In genomic region chr1:230266456-230266855, GRCh38 we compare ENCODE assay signal across 13 cellular contexts.
DNase-seq lines count a peak whose midpoint lies in the region; ATAC-seq and TF ChIP-seq lines count a peak whose summit lies in the region.
"Had no signal": no experiment of that assay in that cellular context is flagged by ENCODE, and none has a peak within 500 bp of the region (broad histone marks: within the 10 kb centered on the region; RNA-seq: fewer than 3 reads in every experiment).

No MANE protein-coding gene starts in this region.

- peaks cover 42 to 65% of the 10 kb centered on the region in 2 donors for H3K4me1 Mint-ChIP-seq in stimulated activated naive B cell treated with anti-CD40 and anti-IgM and Interleukin-4, amounts not matched to agents 10 μg/mL and 1 μg/mL and 100 μg/mL, for 72 hours

- H3K36me3 ChIP-seq in BLaER1 treated with 17β-estradiol and CSF1 and Interleukin-3, amounts not matched to agents 10 nM and 100 nM = peaks cover 17 to 79% (median 43%) of the 10 kb centered on the region in 11 experiments; a peak in 19 of 22 replicates
- H3K36me3 ChIP-seq in OCI-LY1 (ENCODE audit: insufficient read depth, low read length) = peaks cover 40% of the 10 kb centered on the region; the same call in 1 of the 2 replicates

- ATAC-seq in stimulated activated naive B cell treated with anti-CD40 and anti-IgM and Interleukin-4, amounts not matched to agents 10 μg/mL and 1 μg/mL and 100 μg/mL, for 72 hours (replicated peaks) = no peak
- ATAC-seq in GM21717 (IDR thresholded peaks at IDR 0.05; ENCODE audit: unreplicated experiment) = no peak

- H3K36me3 Mint-ChIP-seq in stimulated activated naive B cell treated with anti-CD40 and anti-IgM and Interleukin-4, amounts not matched to agents 10 μg/mL and 1 μg/mL and 100 μg/mL, for 72 hours = peaks cover 44 to 73% of the 10 kb centered on the region in 2 donors

- no peak overlapping the region for H3K4me3 Mint-ChIP-seq in stimulated activated naive B cell treated with anti-CD40 and anti-IgM and Interleukin-4, amounts not matched to agents 10 μg/mL and 1 μg/mL and 100 μg/mL, for 72 hours
- H3K4me3 Mint-ChIP-seq: CD4-positive, alpha-beta T cell had no signal

- peaks cover 44 to 100% (median 100%) of the 10 kb centered on the region in 10 experiments for H3K4me1 ChIP-seq in BLaER1 treated with 17β-estradiol and CSF1 and Interleukin-3, amounts not matched to agents 10 nM and 100 nM
- H3K4me1 ChIP-seq in OCI-LY1 (ENCODE audit: insufficient read depth, low read length, severe bottlenecking) = peaks cover 59% of the 10 kb centered on the region

- no peaks in the 10 kb centered on the region for H3K79me2 ChIP-seq in OCI-LY1 (ENCODE audit: insufficient read depth, low read length)

- no peaks in the 10 kb centered on the region for H3F3A ChIP-seq in OCI-LY1 (ENCODE audit: insufficient read depth, low read length)

- peaks cover 0 to 32% (median 0%) of the 10 kb centered on the region in 11 experiments; a peak in 5 of 22 replicates for H3K27me3 ChIP-seq in BLaER1 treated with 17β-estradiol and CSF1 and Interleukin-3, amounts not matched to agents 10 nM and 100 nM
- no peaks in the 10 kb centered on the region for H3K27me3 ChIP-seq in OCI-LY1 (ENCODE audit: insufficient read depth, low read length)

- no peak for TF ChIP-seq CTCF in OCI-LY1 (IDR thresholded peaks at IDR 0.05; ENCODE audit: low read length)

- no peak overlapping the region for H3K4me3 ChIP-seq in BLaER1 treated with 17β-estradiol and CSF1 and Interleukin-3, amounts not matched to agents 10 nM and 100 nM
- H3K4me3 ChIP-seq in OCI-LY1 (ENCODE audit: low read depth, low read length, poor library complexity, severe bottlenecking) = no peak overlapping the region

- no peaks in the 10 kb centered on the region for H3K27me3 Mint-ChIP-seq in stimulated activated naive B cell treated with anti-CD40 and anti-IgM and Interleukin-4, amounts not matched to agents 10 μg/mL and 1 μg/mL and 100 μg/mL, for 72 hours
- H3K27me3 Mint-ChIP-seq: CD4-positive, alpha-beta T cell had no signal

- no peaks in the 10 kb centered on the region for H3K9me3 Mint-ChIP-seq in stimulated activated naive B cell treated with anti-CD40 and anti-IgM and Interleukin-4, amounts not matched to agents 10 μg/mL and 1 μg/mL and 100 μg/mL, for 72 hours
- H3K9me3 Mint-ChIP-seq: CD4-positive, alpha-beta T cell had no signal

- peak; percentile 25 for DNase-seq in islet precursor cell
- DNase-seq in stimulated activated naive B cell treated with anti-CD40 and anti-IgM and Interleukin-4, amounts not matched to agents 10 μg/mL and 1 μg/mL and 100 μg/mL, for 72 hours = no peak
- no peak for DNase-seq in iPS-NIHi11 (ENCODE audit: low spot score)
- DNase-seq in medulla oblongata (ENCODE audit: extremely low spot score) = no peak
- DNase-seq in NCI-H2029 (lab: John Stamatoyannopoulos, UW) = no peak
- DNase-seq: CD4-positive, alpha-beta T cell; Kasumi-1; NCI-H1105 treated with DMSO at 0.1 percent for 48 hours; NCI-H187; RPMI8226 had no signal

- H4K20me1 ChIP-seq in BLaER1 treated with 17β-estradiol and CSF1 and Interleukin-3, amounts not matched to agents 10 nM and 100 nM = peaks cover 0 to 100% (median 63%) of the 10 kb centered on the region in 11 experiments; a peak in 18 of 22 replicates
- H4K20me1 ChIP-seq in OCI-LY1 (ENCODE audit: insufficient read depth, low read length) = no peaks in the 10 kb centered on the region

- peak overlapping the region; percentile 2 for H3K27ac Mint-ChIP-seq in stimulated activated naive B cell treated with anti-CD40 and anti-IgM and Interleukin-4, amounts not matched to agents 10 μg/mL and 1 μg/mL and 100 μg/mL, for 72 hours
- H3K27ac Mint-ChIP-seq: CD4-positive, alpha-beta T cell had no signal

- H3K4me2 ChIP-seq in BLaER1 treated with 17β-estradiol and CSF1 and Interleukin-3, amounts not matched to agents 10 nM and 100 nM = peak overlapping the region in 8 of 11 experiments; percentile 70 to 97 (median 82); a peak in 16 of 22 replicates
- H3K4me2 ChIP-seq in OCI-LY1 (ENCODE audit: low read length) = no peak overlapping the region

- peak overlapping the region in 1 of 11 experiments; percentile 1; a peak in 1 of 22 replicates for H3K9ac ChIP-seq in BLaER1 treated with 17β-estradiol and CSF1 and Interleukin-3, amounts not matched to agents 10 nM and 100 nM
- H3K9ac ChIP-seq in OCI-LY1 (ENCODE audit: low read length) = no peak overlapping the region

- no peak overlapping the region for H2AFZ ChIP-seq in OCI-LY1 (ENCODE audit: low read length)

- H3K9me2 ChIP-seq in OCI-LY1 (ENCODE audit: low read depth, low read length) = no peaks in the 10 kb centered on the region

- H3K9me3 ChIP-seq in BLaER1 treated with 17β-estradiol and CSF1 and Interleukin-3, amounts not matched to agents 10 nM and 100 nM (replicated peaks in 1 of 11) = no peaks in the 10 kb centered on the region
- no peaks in the 10 kb centered on the region for H3K9me3 ChIP-seq in OCI-LY1 (ENCODE audit: low read length)

- no peak overlapping the region for H3K27ac ChIP-seq in BLaER1 treated with 17β-estradiol and CSF1 and Interleukin-3, amounts not matched to agents 10 nM and 100 nM
- H3K27ac ChIP-seq in OCI-LY1 (ENCODE audit: low read depth, low read length, poor library complexity, severe bottlenecking) = peak overlapping the region; percentile 72
